Comparison of ENCODE assay signal across 8 cellular contexts in genomic region chr15:74613953-74614743, GRCh38. TPM values are rescaled to one million over a fixed set of nuclear protein-coding genes. Genes with fewer than 3 reads are reported as not detected.
DNase-seq lines count a peak whose midpoint lies in the region; ATAC-seq and TF ChIP-seq lines count a peak whose summit lies in the region.

No MANE protein-coding gene starts in this region.

- H3F3A ChIP-seq in PC-3 (ENCODE audit: low read length, unreplicated experiment) = no peaks in the 10 kb centered on the region

- peak overlapping the region; percentile 98; the same call in 1 of the 2 replicates for H3K9ac ChIP-seq in PC-3 (ENCODE audit: low read length)
- H3K9ac ChIP-seq in parathyroid adenoma = no peak overlapping the region

- TF ChIP-seq CTCF in PC-3 (conservative IDR thresholded peaks at IDR 0.05; ENCODE audit: low read depth, low read length) (no peak), epithelial cell of proximal tubule (conservative IDR thresholded peaks at IDR 0.05; ENCODE audit: low read depth, low read length) (no peak), parathyroid adenoma (IDR thresholded peaks at IDR 0.05) (no peak)

- H4K20me1 ChIP-seq in PC-3 (ENCODE audit: low read length) = peaks cover 26% of the 10 kb centered on the region

- H3K27me3 ChIP-seq in PC-3 (ENCODE audit: low read length) (no peaks in the 10 kb centered on the region), parathyroid adenoma (ENCODE audit: control insufficient read depth, insufficient read depth, low read length) (no peaks in the 10 kb centered on the region)

- H3K4me2 ChIP-seq in PC-3 (ENCODE audit: low read length) = peak overlapping the region; percentile 99
- H3K4me2 ChIP-seq in parathyroid adenoma (ENCODE audit: low read length) = peak overlapping the region; percentile 90

- H2AFZ ChIP-seq in PC-3 (ENCODE audit: low read length) (peak overlapping the region; percentile 90), parathyroid adenoma (peak overlapping the region; percentile 88)

- in situ Hi-C loops in G401 (cut with HindIII; ENCODE audit: low sequenced_read_pairs) = no loop called here

- CTCF ChIA-PET in PC-3 (lab: Charles Lee) = no interaction called here

- intact Hi-C loops in PC-3 (cut with micrococcal nuclease) = no loop called here

- H3K79me2 ChIP-seq in PC-3 (ENCODE audit: low read length) = peaks cover 42% of the 10 kb centered on the region
- peaks cover 19% of the 10 kb centered on the region for H3K79me2 ChIP-seq in parathyroid adenoma

- H3K4me1 ChIP-seq in PC-3 (ENCODE audit: insufficient read depth, low read length) (peaks cover 16% of the 10 kb centered on the region), parathyroid adenoma (peaks cover 12% of the 10 kb centered on the region)

- H3K9me3 ChIP-seq in PC-3 (ENCODE audit: low read length) = no peaks in the 10 kb centered on the region
- no peaks in the 10 kb centered on the region for H3K9me3 ChIP-seq in parathyroid adenoma (ENCODE audit: control insufficient read depth, low read length)

- peak; percentile 89 for DNase-seq in G401 (ENCODE audit: low spot score)
- no peak for DNase-seq in PC-3
- no peak for DNase-seq in epithelial cell of proximal tubule (ENCODE audit: low read depth)
- DNase-seq in T1000 (lab: John Stamatoyannopoulos, UW) = no peak
- no peak for DNase-seq in stimulated activated CD4-positive, alpha-beta T cell treated with anti-CD3 and anti-CD28 coated beads, Interleukin-2, amount 100 ng/mL, for 48 hours
- no peak for DNase-seq in GOT3 (lab: John Stamatoyannopoulos, UW)

- ATAC-seq in PC-3 (no peak), GM21717 (IDR thresholded peaks at IDR 0.05; ENCODE audit: unreplicated experiment) (no peak)

- no TSS peak for BruUV-seq in PC-3 (replicated peaks; lab: Mats Ljungman, UMichigan)

- H3K27ac ChIP-seq in PC-3 (ENCODE audit: low read length) (no peak overlapping the region), parathyroid adenoma (peak overlapping the region; percentile 94)

- POLR2A ChIA-PET in PC-3 (lab: Charles Lee; ENCODE audit: unreplicated experiment) = no interaction called here

- H3K4me3 ChIP-seq in PC-3 (ENCODE audit: low read length) = peak overlapping the region; percentile 100
- peak overlapping the region; percentile 100 for H3K4me3 ChIP-seq in epithelial cell of proximal tubule (ENCODE audit: low read depth, low read length)
- peak overlapping the region; percentile 95 for H3K4me3 ChIP-seq in parathyroid adenoma (ENCODE audit: low read depth, low read length)

- H3K36me3 ChIP-seq in PC-3 (ENCODE audit: low read depth, low read length) (no peaks in the 10 kb centered on the region), parathyroid adenoma (ENCODE audit: control insufficient read depth, insufficient read depth, low read length) (no peaks in the 10 kb centered on the region)

- H3K9me2 ChIP-seq in PC-3 (replicated peaks; ENCODE audit: low read length) = no peaks in the 10 kb centered on the region

RNA-seq across cellular contexts. Expression of gene CLK3, which starts 1.5 kb away (rescaled TPM):
- total RNA-seq in G401 (2014; rRNA removed; shearing (Covaris generic)) = 18.6 and 32.8 TPM in 2 replicates
- total RNA-seq in PC-3 (2014; rRNA removed) = 56.2 and 64.1 TPM in 2 replicates
- total RNA-seq in epithelial cell of proximal tubule = 82.6 and 102 TPM in 2 replicates
